Comparison of ENCODE assay signal across 15 cellular contexts in genomic region chr1:14441302-14441741, GRCh38.
DNase-seq lines count a peak whose midpoint lies in the region; ATAC-seq and TF ChIP-seq lines count a peak whose summit lies in the region.
"Had no signal": no experiment of that assay in that cellular context is flagged by ENCODE, and none has a peak within 500 bp of the region (broad histone marks: within the 10 kb centered on the region; RNA-seq: fewer than 3 reads in every experiment).

No MANE protein-coding gene starts in this region.

- H3K9me3 ChIP-seq in PC-3 (ENCODE audit: low read length) (no peaks in the 10 kb centered on the region), transverse colon (no peaks in the 10 kb centered on the region)

- intact Hi-C loops in PC-3 (cut with micrococcal nuclease): loop anchor here (1.0 to 2.0 kb wide), 2 partner anchors 45 to 69 kb away; no protein-coding TSS in a partner anchor
- intact Hi-C loops in transverse colon (cut with DNase I; ENCODE audit: low total_unique reads): no loop called here

- TF ChIP-seq POLR2A in transverse colon (IDR thresholded peaks at IDR 0.05): no peak

- CTCF ChIA-PET in BJ (lab: Yijun Ruan, JAX): interaction anchor here (1.1 to 1.7 kb wide), 2 partner anchors 40 to 601 kb away, joined by 3 read pairs; no protein-coding TSS in a partner anchor
- CTCF ChIA-PET in PC-3 (lab: Charles Lee): no interaction called here

- peaks cover 47% of the 10 kb centered on the region for H3K4me1 ChIP-seq in PC-3 (ENCODE audit: insufficient read depth, low read length)
- no peaks in the 10 kb centered on the region for H3K4me1 ChIP-seq in transverse colon

- H3K36me3 ChIP-seq in BJ (ENCODE audit: control insufficient read depth, insufficient read depth, low read length) (no peaks in the 10 kb centered on the region), PC-3 (ENCODE audit: low read depth, low read length) (no peaks in the 10 kb centered on the region), transverse colon (no peaks in the 10 kb centered on the region)
- H3K36me3 ChIP-seq: brain microvascular endothelial cell had no signal

- no peaks in the 10 kb centered on the region for H3K79me2 ChIP-seq in PC-3 (ENCODE audit: low read length)

- no TSS peak for BruUV-seq in PC-3 (replicated peaks; lab: Mats Ljungman, UMichigan)

- H3K9ac ChIP-seq in PC-3 (ENCODE audit: low read length): peak overlapping the region; percentile 89

- TF ChIP-seq EP300 in transverse colon (IDR thresholded peaks at IDR 0.05; ENCODE audit: low read depth): no peak

- H4K20me1 ChIP-seq in PC-3 (ENCODE audit: low read length): no peaks in the 10 kb centered on the region

- peak; percentile 91 for ATAC-seq in PC-3
- ATAC-seq: SK-N-SH treated with all-trans-retinoic acid at 6 μM for 48 hours had no signal

- peak overlapping the region; percentile 50 for H3K4me2 ChIP-seq in PC-3 (ENCODE audit: low read length)
- H3K4me2 ChIP-seq: smooth muscle cell had no signal

- DNase-seq in BJ (ENCODE audit: low read depth) (peak; percentile 82), PC-3 (peak; percentile 98), dedifferentiated amniotic fluid mesenchymal stem cell (ENCODE audit: extremely low spot score) (peak; percentile 16), retinal pigment epithelial cell (ENCODE audit: low read depth) (peak; percentile 99), NCI-H82 (lab: John Stamatoyannopoulos, UW) (no peak), transverse colon (no peak), ecto neural progenitor cell (ENCODE audit: low spot score) (no peak), kidney glomerular epithelial cell (lab: John Stamatoyannopoulos, UW) (no peak)
- DNase-seq: brain microvascular endothelial cell; NCI-H1092; occipital lobe; stimulated activated naive CD4-positive, alpha-beta T cell treated with Interleukin-2 at 50 U/mL for 16 hours had no signal

- peak overlapping the region; percentile 99 for H3K27ac ChIP-seq in PC-3 (ENCODE audit: low read length)
- H3K27ac ChIP-seq in transverse colon: no peak overlapping the region
- H3K27ac ChIP-seq: brain microvascular endothelial cell, C4-2B had no signal

- POLR2A ChIA-PET in BJ (lab: Charles Lee) (no interaction called here), PC-3 (lab: Charles Lee; ENCODE audit: unreplicated experiment) (no interaction called here)

- in situ Hi-C loops in transverse colon (cut with MboI; ENCODE audit: low pct_ligation_motif_present in 1 of 4, low pct_unique_long_range_greater_than_20kb in 1 of 4, low sequenced_read_pairs in 3 of 4): no loop called here

- no peaks in the 10 kb centered on the region for H3K27me3 ChIP-seq in BJ (ENCODE audit: control insufficient read depth, insufficient read depth, low read length)
- no peaks in the 10 kb centered on the region for H3K27me3 ChIP-seq in PC-3 (ENCODE audit: low read length)
- no peaks in the 10 kb centered on the region for H3K27me3 ChIP-seq in transverse colon
- H3K27me3 ChIP-seq: brain microvascular endothelial cell had no signal

- WGBS in transverse colon (ENCODE audit: low coverage in 1 of 2), 2 donors: 83 to 88% methylated on average over 4 to 6 of the region's 6 CpGs

- H3F3A ChIP-seq in PC-3 (ENCODE audit: low read length, unreplicated experiment): no peaks in the 10 kb centered on the region

- H3K4me3 ChIP-seq in BJ (ENCODE audit: low read depth, low read length) (no peak overlapping the region), PC-3 (ENCODE audit: low read length) (no peak overlapping the region), retinal pigment epithelial cell (ENCODE audit: low read length) (no peak overlapping the region), transverse colon (no peak overlapping the region)
- H3K4me3 ChIP-seq: smooth muscle cell had no signal

- TF ChIP-seq CTCF in BJ (IDR thresholded peaks at IDR 0.05; ENCODE audit: insufficient read depth, low read depth, low read length): no peak
- TF ChIP-seq CTCF in PC-3 (conservative IDR thresholded peaks at IDR 0.05; ENCODE audit: low read depth, low read length): no peak
- no peak for TF ChIP-seq CTCF in retinal pigment epithelial cell (conservative IDR thresholded peaks at IDR 0.05; ENCODE audit: low read depth, low read length)
- no peak for TF ChIP-seq CTCF in transverse colon (IDR thresholded peaks at IDR 0.05)

- no peak overlapping the region for H2AFZ ChIP-seq in PC-3 (ENCODE audit: low read length)

- H3K9me2 ChIP-seq in PC-3 (replicated peaks; ENCODE audit: low read length): no peaks in the 10 kb centered on the region

Comparison
In these comparisons a context has a peak if more than half of its experiments do, and no peak if none do; other contexts are left out.
1. DNase-seq: peak in BJ (single experiment), PC-3 (single experiment), dedifferentiated amniotic fluid mesenchymal stem cell (single experiment) and retinal pigment epithelial cell (single experiment); none in NCI-H82 (single experiment), transverse colon (single experiment), ecto neural progenitor cell (single experiment) and kidney glomerular epithelial cell (single experiment).